23 cellular contexts compared by ENCODE assay signal in genomic region chrX:23341452-23341851, GRCh38. TPM values are rescaled to one million over a fixed set of nuclear protein-coding genes. Genes with fewer than 3 reads are reported as not detected.
DNase-seq lines count a peak whose midpoint lies in the region; TF ChIP-seq lines count a peak whose summit lies in the region.
"Had no signal": no experiment of that assay in that cellular context is flagged by ENCODE, and none has a peak within 500 bp of the region (broad histone marks: within the 10 kb centered on the region; RNA-seq: fewer than 3 reads in every experiment).

No MANE protein-coding gene starts in this region.

- in situ Hi-C loops in G401 (cut with HindIII; ENCODE audit: low sequenced_read_pairs), result no loop called here
- in situ Hi-C loops in astrocyte of the cerebellum (cut with HindIII; ENCODE audit: low sequenced_read_pairs), result no loop called here
- in situ Hi-C loops in GM13977 (cut with MboI; ENCODE audit: low pct_unique_long_range_greater_than_20kb, low sequenced_read_pairs, unreplicated experiment), result no loop called here

- H3K4me3 Mint-ChIP-seq in progenitor cell of endocrine pancreas (ENCODE audit: low read depth), result no peak overlapping the region
- H3K4me3 Mint-ChIP-seq: stimulated activated naive CD8-positive, alpha-beta T cell treated with anti-CD3 and anti-CD28 coated beads, Interleukin-15, Interleukin-2, amounts not matched to agents 100 ng/mL and 50 ng/mL, for 24 hours had no signal

- TF ChIP-seq CTCF in astrocyte of the cerebellum (IDR thresholded peaks at IDR 0.05; ENCODE audit: low read depth, low read length, missing control alignments), result no peak
- peak; percentile 19 for TF ChIP-seq CTCF in progenitor cell of endocrine pancreas (IDR thresholded peaks at IDR 0.05; ENCODE audit: unreplicated experiment)
- no peak for TF ChIP-seq CTCF in GM13977 (IDR thresholded peaks at IDR 0.05; ENCODE audit: extremely low read depth, insufficient read depth, missing control alignments)

- peaks cover 64% of the 10 kb centered on the region for H3K27me3 Mint-ChIP-seq in progenitor cell of endocrine pancreas

- H3K27ac Mint-ChIP-seq in progenitor cell of endocrine pancreas, result no peak overlapping the region
- H3K27ac Mint-ChIP-seq: stimulated activated naive CD8-positive, alpha-beta T cell treated with anti-CD3 and anti-CD28 coated beads, Interleukin-15, Interleukin-2, amounts not matched to agents 100 ng/mL and 50 ng/mL, for 24 hours had no signal

- peak; percentile 60 for DNase-seq in G401 (ENCODE audit: low spot score)
- peak; percentile 27 for DNase-seq in astrocyte of the cerebellum (ENCODE audit: low read depth)
- peak; percentile 38 for DNase-seq in iPS-NIHi11 (ENCODE audit: low spot score)
- DNase-seq in progenitor cell of endocrine pancreas (ENCODE audit: low spot score, unreplicated experiment), result no peak
- DNase-seq in GM13977 (ENCODE audit: low spot score), result no peak
- DNase-seq in NCI-H82 treated with DMSO at 0.1 percent for 48 hours (lab: John Stamatoyannopoulos, UW; ENCODE audit: unreplicated experiment), result no peak
- no peak for DNase-seq in epidermal melanocyte (ENCODE audit: insufficient read length, low spot score)
- no peak for DNase-seq in superior temporal gyrus (ENCODE audit: extremely low spot score)
- DNase-seq: activated CD4-positive, alpha-beta T cell treated with anti-CD3 and anti-CD28 coated beads for 48 hours; activated CD8-positive, alpha-beta memory T cell treated with anti-CD3 and anti-CD28 coated beads, Interleukin-2, amount 50 U/mL, for 48 hours; amygdala; COR-L47; EL; foreskin fibroblast; NCI-H146; NCI-H774; ovary; Peyer's patch; stimulated activated CD4-positive, alpha-beta T cell treated with anti-CD3 and anti-CD28 coated beads, Interleukin-1b, Interleukin-23, amount 100 ng/mL, for 48 hours; upper lobe of left lung had no signal

- peaks cover 1% of the 10 kb centered on the region for H3K4me1 Mint-ChIP-seq in progenitor cell of endocrine pancreas (ENCODE audit: low read depth)

- H3K4me3 ChIP-seq in astrocyte of the cerebellum (ENCODE audit: low read depth, low read length), result no peak overlapping the region
- H3K4me3 ChIP-seq: ovary, Peyer's patch, upper lobe of left lung had no signal

- no peaks in the 10 kb centered on the region for H3K36me3 Mint-ChIP-seq in progenitor cell of endocrine pancreas (ENCODE audit: insufficient read depth)

- H3K9me3 Mint-ChIP-seq in progenitor cell of endocrine pancreas (ENCODE audit: low read depth), result no peaks in the 10 kb centered on the region
- H3K9me3 Mint-ChIP-seq: stimulated activated naive CD8-positive, alpha-beta T cell treated with anti-CD3 and anti-CD28 coated beads, Interleukin-15, Interleukin-2, amounts not matched to agents 100 ng/mL and 50 ng/mL, for 24 hours had no signal

RNA-seq across cellular contexts. Expression of gene PTCHD1, which starts 6.8 kb away (rescaled TPM):
- not detected in 2 replicates for total RNA-seq in G401 (2014; rRNA removed; shearing (Covaris generic))
- 0.43 and 0.55 TPM in 2 replicates for total RNA-seq in progenitor cell of endocrine pancreas
- total RNA-seq: HepG2, MCF 10A had no signal

Comparison
In these comparisons a context has a peak if more than half of its experiments do, and no peak if none do; other contexts are left out.
1. DNase-seq: peak in G401 (single experiment), astrocyte of the cerebellum (single experiment) and iPS-NIHi11 (single experiment); none in progenitor cell of endocrine pancreas (single experiment), GM13977 (single experiment), NCI-H82 treated with DMSO at 0.1 percent for 48 hours (single experiment), epidermal melanocyte (single experiment) and superior temporal gyrus (single experiment).